In genomic region chr2:227191367-227191766, GRCh38 we compare ENCODE assay signal across 14 cellular contexts. TPM values are rescaled to one million over a fixed set of nuclear protein-coding genes. Genes with fewer than 3 reads are reported as not detected.
A peak's percentile ranks its signal among the peaks of the same experiment; 100 is the strongest.
DNase-seq lines count a peak whose midpoint lies in the region; ATAC-seq and TF ChIP-seq lines count a peak whose summit lies in the region.
"Had no signal": no experiment of that assay in that cellular context is flagged by ENCODE, and none has a peak within 500 bp of the region (broad histone marks: within the 10 kb centered on the region; RNA-seq: fewer than 3 reads in every experiment).

No MANE protein-coding gene starts in this region.

- no peaks in the 10 kb centered on the region for H3K36me3 ChIP-seq in kidney epithelial cell (ENCODE audit: control insufficient read depth, insufficient read depth, low read length)

- H3K27me3 ChIP-seq in kidney epithelial cell (ENCODE audit: control insufficient read depth, insufficient read depth, low read length), result no peaks in the 10 kb centered on the region

- H3K4me1 Mint-ChIP-seq in activated T-helper 1 cell treated with anti-CD3 and anti-CD28 coated beads, Interleukin-12 subunit alpha, Interleukin-12 subunit beta, Interleukin-2, Interleukin-4 antibody, amounts not matched to agents 30 ng/mL and 10 ng/mL and 1 ng/mL, durations not matched to agents 14 hours and 24 hours and 36 hours (ENCODE audit: low read depth), result no peaks in the 10 kb centered on the region

- H3K9me3 Mint-ChIP-seq in activated T-helper 1 cell treated with anti-CD3 and anti-CD28 coated beads, Interleukin-12 subunit alpha, Interleukin-12 subunit beta, Interleukin-2, Interleukin-4 antibody, amounts not matched to agents 30 ng/mL and 10 ng/mL and 1 ng/mL, durations not matched to agents 14 hours and 24 hours and 36 hours, result no peaks in the 10 kb centered on the region
- H3K9me3 Mint-ChIP-seq: stimulated activated memory B cell treated with anti-CD40 and anti-IgM and Interleukin-4, amounts not matched to agents 10 μg/mL and 1 μg/mL and 100 μg/mL, for 72 hours had no signal

- H3K36me3 Mint-ChIP-seq in activated T-helper 1 cell treated with anti-CD3 and anti-CD28 coated beads, Interleukin-12 subunit alpha, Interleukin-12 subunit beta, Interleukin-2, Interleukin-4 antibody, amounts not matched to agents 30 ng/mL and 10 ng/mL and 1 ng/mL, durations not matched to agents 14 hours and 24 hours and 36 hours (ENCODE audit: low read depth), result no peaks in the 10 kb centered on the region

- ATAC-seq in GM18870 (IDR thresholded peaks at IDR 0.05; ENCODE audit: unreplicated experiment), result no peak
- ATAC-seq: stimulated activated memory B cell treated with anti-CD40 and anti-IgM and Interleukin-4, amounts not matched to agents 10 μg/mL and 1 μg/mL and 100 μg/mL, for 72 hours had no signal

- no peak overlapping the region for H3K27ac Mint-ChIP-seq in activated T-helper 1 cell treated with anti-CD3 and anti-CD28 coated beads, Interleukin-12 subunit alpha, Interleukin-12 subunit beta, Interleukin-2, Interleukin-4 antibody, amounts not matched to agents 30 ng/mL and 10 ng/mL and 1 ng/mL, durations not matched to agents 14 hours and 24 hours and 36 hours
- H3K27ac Mint-ChIP-seq: B cell; stimulated activated memory B cell treated with anti-CD40 and anti-IgM and Interleukin-4, amounts not matched to agents 10 μg/mL and 1 μg/mL and 100 μg/mL, for 72 hours had no signal

- H3K4me3 Mint-ChIP-seq in activated T-helper 1 cell treated with anti-CD3 and anti-CD28 coated beads, Interleukin-12 subunit alpha, Interleukin-12 subunit beta, Interleukin-2, Interleukin-4 antibody, amounts not matched to agents 30 ng/mL and 10 ng/mL and 1 ng/mL, durations not matched to agents 14 hours and 24 hours and 36 hours, result no peak overlapping the region
- H3K4me3 Mint-ChIP-seq: B cell; stimulated activated memory B cell treated with anti-CD40 and anti-IgM and Interleukin-4, amounts not matched to agents 10 μg/mL and 1 μg/mL and 100 μg/mL, for 72 hours had no signal

- DNase-seq in DMS 273 treated with DMSO at 0.1 percent for 48 hours (lab: John Stamatoyannopoulos, UW), result peak; percentile 93
- peak; percentile 65 for DNase-seq in LHCN-M2 (ENCODE audit: low read depth)
- peak; percentile 0 for DNase-seq in SW480 (ENCODE audit: low spot score)
- no peak for DNase-seq in kidney epithelial cell (ENCODE audit: low read depth)
- no peak for DNase-seq in GM03348 (ENCODE audit: low spot score)
- no peak for DNase-seq in hypothalamus (lab: John Stamatoyannopoulos, UW)
- no peak for DNase-seq in activated T-helper 1 cell treated with anti-CD3 and anti-CD28 coated beads, Interleukin-12 subunit alpha, Interleukin-12 subunit beta, Interleukin-2, Interleukin-4 antibody, amounts not matched to agents 30 ng/mL and 10 ng/mL and 1 ng/mL, durations not matched to agents 14 hours and 24 hours and 36 hours (ENCODE audit: low spot score)
- DNase-seq: hippocampal formation, NCI-H774, occipital lobe had no signal

- peak; percentile 2 for TF ChIP-seq CTCF in kidney epithelial cell (IDR thresholded peaks at IDR 0.05; ENCODE audit: insufficient read depth, low read length, poor library complexity, severe bottlenecking)

- intact Hi-C loops in activated T-helper 1 cell treated with anti-CD3 and anti-CD28 coated beads, Interleukin-12 subunit alpha, Interleukin-12 subunit beta, Interleukin-2, Interleukin-4 antibody, amounts not matched to agents 30 ng/mL and 10 ng/mL and 1 ng/mL, durations not matched to agents 14 hours and 24 hours and 36 hours (cut with micrococcal nuclease), result no loop called here

- H3K4me3 ChIP-seq in kidney epithelial cell (ENCODE audit: low read depth, low read length), result no peak overlapping the region

- peaks cover 11% of the 10 kb centered on the region for H3K27me3 Mint-ChIP-seq in activated T-helper 1 cell treated with anti-CD3 and anti-CD28 coated beads, Interleukin-12 subunit alpha, Interleukin-12 subunit beta, Interleukin-2, Interleukin-4 antibody, amounts not matched to agents 30 ng/mL and 10 ng/mL and 1 ng/mL, durations not matched to agents 14 hours and 24 hours and 36 hours (ENCODE audit: insufficient read depth)
- H3K27me3 Mint-ChIP-seq: B cell; stimulated activated memory B cell treated with anti-CD40 and anti-IgM and Interleukin-4, amounts not matched to agents 10 μg/mL and 1 μg/mL and 100 μg/mL, for 72 hours had no signal

RNA-seq across cellular contexts. Expression of gene COL4A3, which starts 26.9 kb away (rescaled TPM):
- not detected in 2 replicates for total RNA-seq in LHCN-M2 (2014; rRNA removed)
- polyA plus RNA-seq in LHCN-M2 (2012), result 0.04 TPM
- 0.96 and 2.3 TPM in 2 replicates for total RNA-seq in kidney epithelial cell
- total RNA-seq in activated T-helper 1 cell treated with anti-CD3 and anti-CD28 coated beads, Interleukin-12 subunit alpha, Interleukin-12 subunit beta, Interleukin-2, Interleukin-4 antibody, amounts not matched to agents 30 ng/mL and 10 ng/mL and 1 ng/mL, durations not matched to agents 14 hours and 24 hours and 36 hours, result not detected in 2 replicates
- total RNA-seq: lung microvascular endothelial cell had no signal

RNA-seq across cellular contexts. Expression of gene COL4A4, which starts 27.4 kb away (rescaled TPM):
- total RNA-seq in LHCN-M2 (2014; rRNA removed) (not detected in 2 replicates), kidney epithelial cell (3.4 and 4.0 TPM in 2 replicates)
- 0.16 TPM for polyA plus RNA-seq in LHCN-M2 (2012)
- total RNA-seq in activated T-helper 1 cell treated with anti-CD3 and anti-CD28 coated beads, Interleukin-12 subunit alpha, Interleukin-12 subunit beta, Interleukin-2, Interleukin-4 antibody, amounts not matched to agents 30 ng/mL and 10 ng/mL and 1 ng/mL, durations not matched to agents 14 hours and 24 hours and 36 hours, result not detected in 2 replicates
- total RNA-seq: lung microvascular endothelial cell had no signal

Comparison
In these comparisons a context has a peak if more than half of its experiments do, and no peak if none do; other contexts are left out.
1. DNase-seq: peak in DMS 273 treated with DMSO at 0.1 percent for 48 hours (single experiment), LHCN-M2 (single experiment) and SW480 (single experiment); none in kidney epithelial cell (single experiment), GM03348 (single experiment), hypothalamus (0 of 51) and activated T-helper 1 cell treated with anti-CD3 and anti-CD28 coated beads, Interleukin-12 subunit alpha, Interleukin-12 subunit beta, Interleukin-2, Interleukin-4 antibody, amounts not matched to agents 30 ng/mL and 10 ng/mL and 1 ng/mL, durations not matched to agents 14 hours and 24 hours and 36 hours (single experiment).